In genomic region chr1:29133861-29134694, GRCh38 we compare ENCODE assay signal across 1 cellular context.
TF ChIP-seq lines count a peak whose summit lies in the region.

No MANE protein-coding gene starts in this region.

TF ChIP-seq in IMR-90, 13 proteins besides CTCF, POLR2A, EP300 and RAD21 (continued from another document):
- TF ChIP-seq MAZ (IDR thresholded peaks at IDR 0.05; ENCODE audit: borderline replicate concordance, low read depth, low read length) (no peak), SMC3 (IDR thresholded peaks at IDR 0.05; ENCODE audit: low read depth, low read length) (no peak), MXI1 (IDR thresholded peaks at IDR 0.05; ENCODE audit: borderline replicate concordance, low read depth, low read length) (no peak)
- TF ChIP-seq, protein P1, sequence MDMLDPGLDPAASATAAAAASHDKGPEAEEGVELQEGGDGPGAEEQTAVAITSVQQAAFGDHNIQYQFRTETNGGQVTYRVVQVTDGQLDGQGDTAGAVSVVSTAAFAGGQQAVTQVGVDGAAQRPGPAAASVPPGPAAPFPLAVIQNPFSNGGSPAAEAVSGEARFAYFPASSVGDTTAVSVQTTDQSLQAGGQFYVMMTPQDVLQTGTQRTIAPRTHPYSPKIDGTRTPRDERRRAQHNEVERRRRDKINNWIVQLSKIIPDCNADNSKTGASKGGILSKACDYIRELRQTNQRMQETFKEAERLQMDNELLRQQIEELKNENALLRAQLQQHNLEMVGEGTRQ (IDR thresholded peaks at IDR 0.05; ENCODE audit: low read depth, low read length) = no peak
